In the genomic region with DNA sequence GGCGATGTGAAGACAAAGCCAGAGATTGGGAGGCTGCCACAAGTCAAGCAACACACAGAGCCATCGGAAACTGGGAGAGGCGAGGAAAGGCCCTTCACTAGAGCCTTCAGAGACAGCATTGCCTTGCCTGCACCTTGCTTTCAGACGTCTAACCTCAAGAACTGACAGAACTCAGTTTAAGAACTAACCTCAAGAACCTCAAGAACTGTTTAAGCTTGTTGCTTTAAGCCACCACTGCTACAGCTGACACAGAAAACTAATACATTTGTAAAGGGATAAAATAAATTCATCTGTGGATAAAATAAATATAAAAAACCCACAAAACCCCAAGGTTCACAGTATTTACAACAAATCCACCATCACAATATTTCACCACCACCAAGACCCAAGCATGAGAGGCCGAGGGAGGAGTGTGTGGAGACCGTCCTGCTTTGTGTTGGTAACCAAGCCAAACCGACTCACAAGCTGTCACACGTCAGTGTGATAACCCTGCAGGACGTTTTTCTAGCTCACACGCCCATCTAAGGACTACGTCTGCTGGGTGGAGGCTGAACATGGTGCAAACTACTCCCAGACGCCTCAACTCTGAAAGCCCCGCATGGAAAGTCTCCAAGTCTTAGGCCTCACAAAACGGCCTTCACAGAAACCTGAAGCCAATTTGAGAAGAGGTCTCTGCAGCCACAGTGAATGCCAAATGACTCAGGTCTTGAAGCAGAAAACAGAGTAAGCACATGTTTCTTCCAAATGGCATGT, we compare ENCODE assay signal across 9 cellular contexts.
A peak's percentile ranks its signal among the peaks of the same experiment; 100 is the strongest.
DNase-seq lines count a peak whose midpoint lies in the region; ATAC-seq, FAIRE-seq and TF ChIP-seq lines count a peak whose summit lies in the region.
"Had no signal": no experiment of that assay in that cellular context is flagged by ENCODE, and none has a peak within 500 bp of the region (broad histone marks: within the 10 kb centered on the region; RNA-seq: fewer than 3 reads in every experiment).

No MANE protein-coding gene starts in this region.

- H3K9me3 Mint-ChIP-seq in T-helper 1 cell treated with Interleukin-12 subunit alpha and Interleukin-12 subunit beta and Interleukin-4 antibody, amounts not matched to agents 30 μg/mL and 1 μg/mL, for 36 hours, result no peaks in the 10 kb centered on the region
- H3K9me3 Mint-ChIP-seq in naive thymus-derived CD4-positive, alpha-beta T cell, result peaks cover 0 to 2% (median 0%) of the 10 kb centered on the region in 11 donors
- H3K9me3 Mint-ChIP-seq: dendritic cell treated with granulocyte-macrophage colony-stimulating factor and Interleukin-4, amounts not matched to agents 40 ng/mL and 50 ng/mL, for 4 days had no signal

- H3K36me3 Mint-ChIP-seq in T-helper 1 cell treated with Interleukin-12 subunit alpha and Interleukin-12 subunit beta and Interleukin-4 antibody, amounts not matched to agents 30 μg/mL and 1 μg/mL, for 36 hours (ENCODE audit: low read depth), result peaks cover 5% of the 10 kb centered on the region
- peaks cover 0 to 4% (median 0%) of the 10 kb centered on the region in 5 donors for H3K36me3 Mint-ChIP-seq in naive thymus-derived CD4-positive, alpha-beta T cell

- TF ChIP-seq POLR2A in body of pancreas (IDR thresholded peaks at IDR 0.05), result no peak
- TF ChIP-seq POLR2A in tibial nerve (IDR thresholded peaks at IDR 0.05), result no peak

- peak overlapping the region; percentile 97 for H3K27ac Mint-ChIP-seq in T-helper 1 cell treated with Interleukin-12 subunit alpha and Interleukin-12 subunit beta and Interleukin-4 antibody, amounts not matched to agents 30 μg/mL and 1 μg/mL, for 36 hours
- peak overlapping the region; percentile 94 to 99 (median 99) for H3K27ac Mint-ChIP-seq in naive thymus-derived CD4-positive, alpha-beta T cell
- H3K27ac Mint-ChIP-seq: dendritic cell treated with granulocyte-macrophage colony-stimulating factor and Interleukin-4, amounts not matched to agents 40 ng/mL and 50 ng/mL, for 4 days had no signal

- peaks cover 4% of the 10 kb centered on the region; the same call in 1 of the 2 replicates for H4K20me1 ChIP-seq in DND-41 (ENCODE audit: insufficient read depth, low read length)

- H3K4me1 Mint-ChIP-seq in T-helper 1 cell treated with Interleukin-12 subunit alpha and Interleukin-12 subunit beta and Interleukin-4 antibody, amounts not matched to agents 30 μg/mL and 1 μg/mL, for 36 hours (ENCODE audit: low read depth), result peaks cover 84% of the 10 kb centered on the region
- peaks cover 63 to 99% (median 94%) of the 10 kb centered on the region in 7 donors for H3K4me1 Mint-ChIP-seq in naive thymus-derived CD4-positive, alpha-beta T cell

- ATAC-seq in DND-41 (ENCODE audit: insufficient read depth, low read depth) (peak; percentile 72), body of pancreas (peak; percentile 54), HG03354 (IDR thresholded peaks at IDR 0.05; ENCODE audit: poor library complexity, severe bottlenecking, unreplicated experiment) (no peak)
- peak; percentile 88 for ATAC-seq in naive thymus-derived CD4-positive, alpha-beta T cell

- intact Hi-C loops in body of pancreas (cut with DNase I), result loop anchor here (10.0 kb wide), 2 partner anchors 236 to 254 kb away; no protein-coding TSS in a partner anchor
- intact Hi-C loops in naive thymus-derived CD4-positive, alpha-beta T cell (cut with micrococcal nuclease), result loop anchor here (1.0 to 10.0 kb wide), 11 partner anchors 15 to 862 kb away; partner anchors contain the start of genes DCLRE1A (in 2 of the 2), NHLRC2 (in 2 of the 2), TRUB1 (in 2 of the 2) and CASP7 (in 1 of the 2)

- DNase-seq in DND-41 (peak; percentile 73), body of pancreas (peak in 3 of 4 donors; percentile 17 to 52 (median 39)), tibial nerve (ENCODE audit: low spot score in 2 of 2) (peak; percentile 54 to 82), HTR-8/SVneo (ENCODE audit: insufficient read length, low spot score) (no peak), AML-193 (lab: John Stamatoyannopoulos, UW) (no peak)
- peak; percentile 38 to 92 (median 88) for DNase-seq in naive thymus-derived CD4-positive, alpha-beta T cell

- TF ChIP-seq EP300 in tibial nerve (IDR thresholded peaks at IDR 0.05), result peak in 1 of 2 donors; percentile 76

- peaks cover 5% of the 10 kb centered on the region for H3K27me3 ChIP-seq in DND-41 (ENCODE audit: insufficient read depth, low read length, poor library complexity)
- H3K27me3 ChIP-seq in body of pancreas, result no peaks in the 10 kb centered on the region
- no peaks in the 10 kb centered on the region for H3K27me3 ChIP-seq in naive thymus-derived CD4-positive, alpha-beta T cell (ENCODE audit: control insufficient read depth in 2 of 2, insufficient read depth in 2 of 2, low read length in 2 of 2)
- H3K27me3 ChIP-seq in tibial nerve, result no peaks in the 10 kb centered on the region

- H2AFZ ChIP-seq in DND-41 (ENCODE audit: low read depth, low read length), result no peak overlapping the region

- no peaks in the 10 kb centered on the region for H3K79me2 ChIP-seq in DND-41 (ENCODE audit: insufficient read depth, low read length)

- peak overlapping the region; percentile 18 for H3K4me2 ChIP-seq in DND-41 (ENCODE audit: insufficient read depth, low read length)

- no peaks in the 10 kb centered on the region for H3K36me3 ChIP-seq in DND-41 (ENCODE audit: insufficient read depth, low read length)
- H3K36me3 ChIP-seq in body of pancreas (replicated peaks in 1 of 2; ENCODE audit: insufficient read depth in 1 of 2, low read depth in 2 of 2), result peaks cover 0 to 2% of the 10 kb centered on the region in 2 donors
- H3K36me3 ChIP-seq in naive thymus-derived CD4-positive, alpha-beta T cell (ENCODE audit: control insufficient read depth in 2 of 3, insufficient read depth in 3 of 3, low read length in 3 of 3), result no peaks in the 10 kb centered on the region
- peaks cover 0 to 54% (median 0%) of the 10 kb centered on the region in 3 donors for H3K36me3 ChIP-seq in tibial nerve

- WGBS in body of pancreas, 2 donors, result 56 to 74% methylated on average over 14 of the region's 14 CpGs
- WGBS in tibial nerve, 2 donors, result 67 to 68% methylated on average over 14 of the region's 14 CpGs

- TF ChIP-seq CTCF in DND-41 (IDR thresholded peaks at IDR 0.05; ENCODE audit: borderline replicate concordance, extremely low read depth, low read length, poor library complexity, severe bottlenecking) (no peak), body of pancreas (IDR thresholded peaks at IDR 0.05) (no peak), tibial nerve (IDR thresholded peaks at IDR 0.05) (no peak)

- H3K4me3 Mint-ChIP-seq in T-helper 1 cell treated with Interleukin-12 subunit alpha and Interleukin-12 subunit beta and Interleukin-4 antibody, amounts not matched to agents 30 μg/mL and 1 μg/mL, for 36 hours, result peak overlapping the region; percentile 61
- peak overlapping the region; percentile 74 to 86 (median 79) for H3K4me3 Mint-ChIP-seq in naive thymus-derived CD4-positive, alpha-beta T cell
- H3K4me3 Mint-ChIP-seq: dendritic cell treated with granulocyte-macrophage colony-stimulating factor and Interleukin-4, amounts not matched to agents 40 ng/mL and 50 ng/mL, for 4 days had no signal

- H3K27ac ChIP-seq in DND-41 (ENCODE audit: low read length) (peak overlapping the region; percentile 1), body of pancreas (no peak overlapping the region), tibial nerve (peak overlapping the region; percentile 57 to 82 (median 73))
- H3K27ac ChIP-seq in naive thymus-derived CD4-positive, alpha-beta T cell (ENCODE audit: low read depth, low read length), result peak overlapping the region; percentile 94

- peaks cover 62% of the 10 kb centered on the region for H3K4me1 ChIP-seq in DND-41 (ENCODE audit: insufficient read depth, low read length)
- H3K4me1 ChIP-seq in body of pancreas, result no peaks in the 10 kb centered on the region
- peaks cover 85 to 98% of the 10 kb centered on the region in 2 donors for H3K4me1 ChIP-seq in naive thymus-derived CD4-positive, alpha-beta T cell (ENCODE audit: control insufficient read depth in 2 of 2, insufficient read depth in 2 of 2, low read length in 2 of 2)
- H3K4me1 ChIP-seq in tibial nerve, result peaks cover 0 to 19% (median 8%) of the 10 kb centered on the region in 4 donors

- H3K27me3 Mint-ChIP-seq in T-helper 1 cell treated with Interleukin-12 subunit alpha and Interleukin-12 subunit beta and Interleukin-4 antibody, amounts not matched to agents 30 μg/mL and 1 μg/mL, for 36 hours (ENCODE audit: low read depth), result no peaks in the 10 kb centered on the region
- H3K27me3 Mint-ChIP-seq in naive thymus-derived CD4-positive, alpha-beta T cell, result no peaks in the 10 kb centered on the region

- no peak for FAIRE-seq in HTR-8/SVneo (lab: Jason Lieb, UNC)

- no peak overlapping the region for H3K4me3 ChIP-seq in DND-41 (ENCODE audit: low read depth in 1 of 2, low read length in 2 of 2)
- H3K4me3 ChIP-seq in body of pancreas, result no peak overlapping the region
- peak overlapping the region; percentile 32 for H3K4me3 ChIP-seq in naive thymus-derived CD4-positive, alpha-beta T cell (ENCODE audit: low read length)
- H3K4me3 ChIP-seq in tibial nerve, result no peak overlapping the region

- POLR2A ChIA-PET in naive thymus-derived CD4-positive, alpha-beta T cell (lab: Charles Lee), result interaction anchor here (0.7 to 16.6 kb wide), 10 partner anchors 9 to 367 kb away, joined by 3 to 355 read pairs (median 11); partner anchors contain the start of gene CCDC186

- no peak overlapping the region for H3K9ac ChIP-seq in DND-41 (ENCODE audit: low read depth, low read length)

- CTCF ChIA-PET in naive thymus-derived CD4-positive, alpha-beta T cell (lab: Charles Lee), result interaction anchor here (0.9 to 19.4 kb wide), 7 partner anchors 9 to 70 kb away, joined by 3 to 283 read pairs (median 4); no protein-coding TSS in a partner anchor

- H3K9me3 ChIP-seq in DND-41 (ENCODE audit: insufficient read depth, low read length, severe bottlenecking), result no peaks in the 10 kb centered on the region
- no peaks in the 10 kb centered on the region for H3K9me3 ChIP-seq in body of pancreas
- H3K9me3 ChIP-seq in naive thymus-derived CD4-positive, alpha-beta T cell (ENCODE audit: control insufficient read depth in 2 of 3, low read length in 3 of 3), result no peaks in the 10 kb centered on the region
- H3K9me3 ChIP-seq in tibial nerve, result no peaks in the 10 kb centered on the region

Comparison
In these comparisons a context has a peak if more than half of its experiments do, and no peak if none do; other contexts are left out.
1. DNase-seq: peak in DND-41 (single experiment), body of pancreas (3 of 4), naive thymus-derived CD4-positive, alpha-beta T cell (9 of 9) and tibial nerve (2 of 2); none in HTR-8/SVneo (single experiment) and AML-193 (0 of 2).
2. H3K27ac ChIP-seq: peak in DND-41 (single experiment), naive thymus-derived CD4-positive, alpha-beta T cell (single experiment) and tibial nerve (4 of 4); none in body of pancreas (0 of 4).